Comparison of ENCODE assay signal across 37 cellular contexts in genomic region chr6:12802440-12802839, GRCh38.
DNase-seq lines count a peak whose midpoint lies in the region; ATAC-seq, FAIRE-seq and TF ChIP-seq lines count a peak whose summit lies in the region.
"Had no signal": no experiment of that assay in that cellular context is flagged by ENCODE, and none has a peak within 500 bp of the region (broad histone marks: within the 10 kb centered on the region; RNA-seq: fewer than 3 reads in every experiment).

No MANE protein-coding gene starts in this region.

- in situ Hi-C loops in HepG2 (cut with HindIII; ENCODE audit: extremely low pct_ligation_motif_present, low pct_unique_long_range_greater_than_20kb), result no loop called here
- in situ Hi-C loops in IMR-90 (cut with MboI; ENCODE audit: low sequenced_read_pairs), result no loop called here
- in situ Hi-C loops in K562 (cut with MboI), result no loop called here

- H3K4me1 Mint-ChIP-seq in activated naive CD8-positive, alpha-beta T cell treated with anti-CD3 and anti-CD28 coated beads, Interleukin-2, amount 50 U/mL, for 24 hours, result peaks cover 10% of the 10 kb centered on the region
- H3K4me1 Mint-ChIP-seq: B cell; CD4-positive, alpha-beta memory T cell; CD4-positive, CD25-positive, alpha-beta regulatory T cell; CD8-positive, alpha-beta memory T cell had no signal

- no peak overlapping the region for H2BK12ac ChIP-seq in H1 (ENCODE audit: low read depth, low read length)

- H4K91ac ChIP-seq in IMR-90 (ENCODE audit: insufficient read depth, low read depth, low read length) (no peak overlapping the region), H1 (replicated peaks; ENCODE audit: insufficient read length, low read length) (no peak overlapping the region)

- TF ChIP-seq POLR2A in HepG2 (IDR thresholded peaks at IDR 0.05; ENCODE audit: insufficient read depth in 1 of 2, low read depth in 2 of 2, low read length in 2 of 2) (no peak), right lobe of liver (IDR thresholded peaks at IDR 0.05) (no peak), IMR-90 (IDR thresholded peaks at IDR 0.05; ENCODE audit: low read depth, low read length) (no peak), K562 (conservative IDR thresholded peaks at IDR 0.05) (no peak), H1 (IDR thresholded peaks at IDR 0.05; ENCODE audit: control extremely low read depth in 1 of 2, low read depth in 2 of 2, low read length in 2 of 2) (no peak)

- dilution Hi-C loops in IMR-90 (cut with HindIII; ENCODE audit: low sequenced_read_pairs, unreplicated experiment), result no loop called here

- H3K27ac ChIP-seq in HepG2 (ENCODE audit: extremely low read length, insufficient read depth, low read length) (no peak overlapping the region), right lobe of liver (no peak overlapping the region), IMR-90 (ENCODE audit: insufficient read depth, low read length) (no peak overlapping the region), K562 (ENCODE audit: extremely low read depth, low read depth, low read length) (no peak overlapping the region), H1 (ENCODE audit: low read depth, low read length) (no peak overlapping the region)
- H3K27ac ChIP-seq: 22Rv1; A549; BLaER1; BLaER1 treated with 17β-estradiol and CSF1 and Interleukin-3, amounts not matched to agents 10 nM and 100 nM; C4-2B had no signal

- no peaks in the 10 kb centered on the region for H3K36me3 ChIP-seq in HepG2 (replicated peaks in 1 of 2; ENCODE audit: control insufficient read depth in 1 of 2, insufficient read depth in 2 of 2, low read length in 2 of 2)
- H3K36me3 ChIP-seq in right lobe of liver, result no peaks in the 10 kb centered on the region
- no peaks in the 10 kb centered on the region for H3K36me3 ChIP-seq in IMR-90 (ENCODE audit: control insufficient read depth, insufficient read depth, low read length)
- no peaks in the 10 kb centered on the region for H3K36me3 ChIP-seq in K562 (ENCODE audit: control insufficient read depth, insufficient read depth, low read length)
- no peaks in the 10 kb centered on the region for H3K36me3 ChIP-seq in H1 (ENCODE audit: control insufficient read depth in 2 of 4, insufficient read depth in 4 of 4, low read length in 3 of 4)
- H3K36me3 ChIP-seq: BE2C; BLaER1; BLaER1 treated with 17β-estradiol and CSF1 and Interleukin-3, amounts not matched to agents 10 nM and 100 nM had no signal

- WGBS in HepG2 (ENCODE audit: low lambda C conversion rate), result 42% methylated on average over 4 of the region's 4 CpGs
- WGBS in right lobe of liver (ENCODE audit: insufficient coverage, low coverage, low lambda C conversion rate, missing lambda C conversion rate), result 64% methylated on average over 4 of the region's 4 CpGs
- no CpG with 5 or more reads among the region's 4 CpGs for WGBS in IMR-90 (ENCODE audit: extremely low coverage in 2 of 2, insufficient read length in 1 of 2), 2 experiments
- WGBS in K562 (ENCODE audit: insufficient coverage, low coverage, missing lambda C conversion rate), result 0% methylated on average over 4 of the region's 4 CpGs
- 73% methylated on average over 4 of the region's 4 CpGs; no CpG with 5 or more reads in 1 of the 2 experiments for WGBS in H1 (ENCODE audit: extremely low coverage in 1 of 2, insufficient coverage in 1 of 2, insufficient read length in 1 of 2, insufficient replicate concordance in 2 of 2, low coverage in 1 of 2, low lambda C conversion rate in 2 of 2, missing lambda C conversion rate in 1 of 2), 2 experiments

- no peaks in the 10 kb centered on the region for H3K4me1 ChIP-seq in HepG2 (ENCODE audit: insufficient read depth, low read length)
- no peaks in the 10 kb centered on the region for H3K4me1 ChIP-seq in right lobe of liver
- no peaks in the 10 kb centered on the region for H3K4me1 ChIP-seq in IMR-90 (ENCODE audit: control insufficient read depth, insufficient read depth, low read length)
- no peaks in the 10 kb centered on the region for H3K4me1 ChIP-seq in K562 (replicated peaks in 1 of 2; ENCODE audit: control insufficient read depth in 2 of 2, insufficient read depth in 2 of 2, low read length in 2 of 2)
- no peaks in the 10 kb centered on the region for H3K4me1 ChIP-seq in H1 (replicated peaks in 1 of 4; ENCODE audit: control insufficient read depth in 3 of 4, insufficient read depth in 4 of 4, low read length in 3 of 4)
- H3K4me1 ChIP-seq: A549, BE2C, BLaER1, Caco-2 had no signal

- CTCF ChIA-PET in HepG2 (lab: Yijun Ruan, JAX; ENCODE audit: low intra/inter-chr PET ratio, low total read pairs), result no interaction called here
- CTCF ChIA-PET in IMR-90 (lab: Yijun Ruan, JAX), result no interaction called here
- CTCF ChIA-PET in K562 (lab: Yijun Ruan, JAX; ENCODE audit: low intra/inter-chr PET ratio), result no interaction called here
- CTCF ChIA-PET in H1 (lab: Charles Lee; ENCODE audit: partially characterized antibody), result interaction anchor here (1.2 to 1.3 kb wide), 2 partner anchors 11 to 44 kb away, joined by 3 to 4 read pairs; no protein-coding TSS in a partner anchor

- H4K5ac ChIP-seq in IMR-90 (ENCODE audit: low read depth, low read length) (no peak overlapping the region), H1 (ENCODE audit: insufficient read length, low read depth, low read length) (no peak overlapping the region)

- POLR2A ChIA-PET in HepG2 (lab: Yijun Ruan, JAX), result no interaction called here
- POLR2A ChIA-PET in IMR-90 (lab: Charles Lee; ENCODE audit: unreplicated experiment), result no interaction called here
- POLR2A ChIA-PET in K562 (lab: Yijun Ruan, JAX), result no interaction called here
- POLR2A ChIA-PET in H1 (lab: Charles Lee; ENCODE audit: partially characterized antibody), result no interaction called here

- H4K8ac ChIP-seq in IMR-90 (ENCODE audit: low read depth in 2 of 2, low read length in 2 of 2) (no peak overlapping the region), H1 (ENCODE audit: extremely low read depth, insufficient read depth, low read length) (no peak overlapping the region)

- H3K36me3 Mint-ChIP-seq in activated naive CD8-positive, alpha-beta T cell treated with anti-CD3 and anti-CD28 coated beads, Interleukin-2, amount 50 U/mL, for 24 hours (ENCODE audit: low read depth), result no peaks in the 10 kb centered on the region
- H3K36me3 Mint-ChIP-seq: CD14-positive monocyte; CD4-positive, alpha-beta memory T cell; CD4-positive, CD25-positive, alpha-beta regulatory T cell; CD8-positive, alpha-beta memory T cell; CD8-positive, alpha-beta T cell had no signal

- intact Hi-C loops in HepG2 (cut with micrococcal nuclease; ENCODE audit: unreplicated experiment), result no loop called here
- intact Hi-C loops in right lobe of liver (cut with DNase I), result no loop called here
- intact Hi-C loops in IMR-90 (cut with micrococcal nuclease), result no loop called here
- intact Hi-C loops in K562 (cut with micrococcal nuclease), result no loop called here

- H3K56ac ChIP-seq in IMR-90 (ENCODE audit: extremely low read depth, insufficient read depth, low read length) (no peak overlapping the region), H1 (replicated peaks; ENCODE audit: insufficient read length, low read depth, low read length) (no peak overlapping the region)

- H3K79me2 ChIP-seq in HepG2 (ENCODE audit: insufficient read depth, low read length), result no peaks in the 10 kb centered on the region
- no peaks in the 10 kb centered on the region for H3K79me2 ChIP-seq in K562 (ENCODE audit: control insufficient read depth, insufficient read depth, low read length)
- no peaks in the 10 kb centered on the region for H3K79me2 ChIP-seq in H1 (ENCODE audit: control insufficient read depth in 1 of 2, insufficient read depth in 2 of 2, low read length in 2 of 2)

- peaks cover 21% of the 10 kb centered on the region for H3K27me3 Mint-ChIP-seq in activated naive CD8-positive, alpha-beta T cell treated with anti-CD3 and anti-CD28 coated beads, Interleukin-2, amount 50 U/mL, for 24 hours

- H3K27ac Mint-ChIP-seq in activated naive CD8-positive, alpha-beta T cell treated with anti-CD3 and anti-CD28 coated beads, Interleukin-2, amount 50 U/mL, for 24 hours, result no peak overlapping the region
- H3K27ac Mint-ChIP-seq: B cell; CD14-positive monocyte; CD4-positive, alpha-beta memory T cell; CD4-positive, alpha-beta T cell; CD4-positive, CD25-positive, alpha-beta regulatory T cell; CD8-positive, alpha-beta memory T cell; CD8-positive, alpha-beta T cell had no signal

- H2BK120ac ChIP-seq in IMR-90 (ENCODE audit: low read depth, low read length) (no peak overlapping the region), H1 (replicated peaks; ENCODE audit: low read depth, low read length) (no peak overlapping the region)

- DNase-seq in HepG2 (ENCODE audit: low spot score) (no peak), right lobe of liver (no peak), IMR-90 (no peak), K562 (ENCODE audit: extremely low read depth in 1 of 4, low spot score in 3 of 4) (no peak), H1 (ENCODE audit: low read depth in 1 of 2, low spot score in 2 of 2) (no peak), superior temporal gyrus (ENCODE audit: extremely low spot score) (no peak), cerebellar cortex (ENCODE audit: low spot score) (no peak)
- DNase-seq in activated naive CD8-positive, alpha-beta T cell treated with anti-CD3 and anti-CD28 coated beads, Interleukin-2, amount 50 U/mL, for 24 hours, result no peak
- DNase-seq: 8988T; ACHN; AML-193; BE2C; C1 segment of cervical spinal cord; Caco-2; Calu3; CD4-positive, alpha-beta memory T cell; CD4-positive, alpha-beta T cell; CD4-positive, CD25-positive, alpha-beta regulatory T cell; CD8-positive, alpha-beta memory T cell; CD8-positive, alpha-beta T cell; COR-L47; DMS 273 treated with DMSO at 0.1 percent for 48 hours; DMS153; DMS53; DMS79; DMS79 treated with DMSO at 0.1 percent for 48 hours; DND-41; EL had no signal

- no peak for ATAC-seq in HepG2
- ATAC-seq in right lobe of liver, result no peak
- ATAC-seq in IMR-90 (ENCODE audit: low read depth), result no peak
- ATAC-seq in K562, result no peak
- ATAC-seq in activated naive CD8-positive, alpha-beta T cell treated with anti-CD3 and anti-CD28 coated beads, Interleukin-2, amount 50 U/mL, for 24 hours, result no peak
- ATAC-seq: A549; CD8-positive, alpha-beta T cell had no signal

- H2AK9ac ChIP-seq in IMR-90 (replicated peaks; ENCODE audit: low read depth, low read length, poor library complexity), result no peak overlapping the region

- no peak overlapping the region for H2BK20ac ChIP-seq in IMR-90 (ENCODE audit: low read depth, low read length)
- H2BK20ac ChIP-seq in H1 (ENCODE audit: low read length), result no peak overlapping the region

- H3K27me3 ChIP-seq in HepG2 (ENCODE audit: control insufficient read depth in 1 of 2, insufficient read depth in 2 of 2, low read length in 2 of 2) (no peaks in the 10 kb centered on the region), right lobe of liver (no peaks in the 10 kb centered on the region), IMR-90 (ENCODE audit: control insufficient read depth, insufficient read depth, low read length) (no peaks in the 10 kb centered on the region), K562 (ENCODE audit: control insufficient read depth in 2 of 2, insufficient read depth in 2 of 2, low read length in 2 of 2) (no peaks in the 10 kb centered on the region), H1 (replicated peaks in 1 of 4; ENCODE audit: control insufficient read depth in 3 of 4, extremely low read depth in 1 of 4, insufficient read depth in 3 of 4, low read length in 3 of 4) (no peaks in the 10 kb centered on the region)
- H3K27me3 ChIP-seq: BE2C; BLaER1; BLaER1 treated with 17β-estradiol and CSF1 and Interleukin-3, amounts not matched to agents 10 nM and 100 nM had no signal

- H2BK15ac ChIP-seq in IMR-90 (ENCODE audit: low read depth, low read length) (no peak overlapping the region), H1 (ENCODE audit: low read length) (no peak overlapping the region)

- H3K14ac ChIP-seq in IMR-90 (replicated peaks; ENCODE audit: low read depth, low read length) (no peak overlapping the region), H1 (ENCODE audit: insufficient read length) (no peak overlapping the region)

- H2AK5ac ChIP-seq in IMR-90 (ENCODE audit: low read depth, low read length) (no peak overlapping the region), H1 (ENCODE audit: low read depth, low read length) (no peak overlapping the region)

- BruUV-seq in HepG2 (replicated peaks; lab: Mats Ljungman, UMichigan) (no TSS peak), IMR-90 (replicated peaks; lab: Mats Ljungman, UMichigan) (no TSS peak), K562 (replicated peaks; lab: Mats Ljungman, UMichigan) (no TSS peak)

- H3K79me1 ChIP-seq in IMR-90 (ENCODE audit: low read depth in 1 of 2, low read length in 2 of 2) (no peaks in the 10 kb centered on the region), H1 (ENCODE audit: low read depth, low read length) (no peaks in the 10 kb centered on the region)

- H3K4ac ChIP-seq in IMR-90 (ENCODE audit: low read depth, low read length) (no peak overlapping the region), H1 (replicated peaks; ENCODE audit: insufficient read length, low read depth, low read length) (no peak overlapping the region)

- no peak for TF ChIP-seq EP300 in HepG2 (IDR thresholded peaks at IDR 0.05; ENCODE audit: low read depth in 2 of 2, low read length in 2 of 2)
- no peak for TF ChIP-seq EP300 in HepG2 (CRISPR knock-in tag; IDR thresholded peaks at IDR 0.05; ENCODE audit: borderline replicate concordance)
- no peak for TF ChIP-seq EP300 in K562 (IDR thresholded peaks at IDR 0.05; ENCODE audit: low read length)
- TF ChIP-seq EP300 in H1 (IDR thresholded peaks at IDR 0.05; ENCODE audit: borderline replicate concordance in 1 of 2, low read depth in 2 of 2, low read length in 2 of 2), result no peak

- H3K9me3 ChIP-seq in HepG2 (ENCODE audit: low read length) (no peaks in the 10 kb centered on the region), right lobe of liver (no peaks in the 10 kb centered on the region), IMR-90 (ENCODE audit: control insufficient read depth, insufficient read depth, low read length) (peaks cover 4% of the 10 kb centered on the region), K562 (replicated peaks; ENCODE audit: control insufficient read depth, insufficient read depth, low read depth, low read length) (no peaks in the 10 kb centered on the region), H1 (ENCODE audit: insufficient read depth in 2 of 2, low read depth in 1 of 2, low read length in 1 of 2) (no peaks in the 10 kb centered on the region)
- H3K9me3 ChIP-seq: A549; BE2C; BLaER1; BLaER1 treated with 17β-estradiol and CSF1 and Interleukin-3, amounts not matched to agents 10 nM and 100 nM; Caco-2 had no signal

- no peak overlapping the region for H2AFZ ChIP-seq in HepG2 (ENCODE audit: low read length)
- H2AFZ ChIP-seq in IMR-90 (replicated peaks; ENCODE audit: low read length, poor library complexity), result no peak overlapping the region
- no peak overlapping the region for H2AFZ ChIP-seq in K562 (ENCODE audit: low read depth, low read length)
- H2AFZ ChIP-seq in H1 (ENCODE audit: low read length), result no peak overlapping the region

- H3K4me2 ChIP-seq in HepG2 (ENCODE audit: low read depth, low read length), result no peak overlapping the region
- no peak overlapping the region for H3K4me2 ChIP-seq in IMR-90 (ENCODE audit: low read depth, low read length)
- no peak overlapping the region for H3K4me2 ChIP-seq in K562 (ENCODE audit: insufficient read depth, low read length)
- no peak overlapping the region for H3K4me2 ChIP-seq in H1 (ENCODE audit: insufficient read depth in 1 of 2, low read depth in 2 of 2, low read length in 2 of 2)
- H3K4me2 ChIP-seq: A549; BLaER1; BLaER1 treated with 17β-estradiol and CSF1 and Interleukin-3, amounts not matched to agents 10 nM and 100 nM had no signal

- H3K18ac ChIP-seq in IMR-90 (ENCODE audit: low read depth, low read length), result no peak overlapping the region
- no peak overlapping the region for H3K18ac ChIP-seq in H1 (ENCODE audit: extremely low read depth, low read length)

- no peaks in the 10 kb centered on the region for H4K20me1 ChIP-seq in HepG2 (ENCODE audit: insufficient read depth, low read length)
- no peaks in the 10 kb centered on the region for H4K20me1 ChIP-seq in IMR-90 (ENCODE audit: insufficient read depth, low read length)
- no peaks in the 10 kb centered on the region for H4K20me1 ChIP-seq in K562 (replicated peaks; ENCODE audit: control insufficient read depth, insufficient read depth, low read length)
- no peaks in the 10 kb centered on the region for H4K20me1 ChIP-seq in H1 (replicated peaks in 1 of 2; ENCODE audit: control insufficient read depth in 1 of 2, insufficient read depth in 2 of 2, low read length in 2 of 2)
- H4K20me1 ChIP-seq: BLaER1; BLaER1 treated with 17β-estradiol and CSF1 and Interleukin-3, amounts not matched to agents 10 nM and 100 nM had no signal

- no peak for FAIRE-seq in HepG2 (lab: Jason Lieb, UNC)
- no peak for FAIRE-seq in K562 (lab: Jason Lieb, UNC)
- no peak for FAIRE-seq in H1 (lab: Jason Lieb, UNC)
- FAIRE-seq: A204.1, A549, D721Med had no signal

- H3K9me3 Mint-ChIP-seq in activated naive CD8-positive, alpha-beta T cell treated with anti-CD3 and anti-CD28 coated beads, Interleukin-2, amount 50 U/mL, for 24 hours, result no peaks in the 10 kb centered on the region
- H3K9me3 Mint-ChIP-seq: CD14-positive monocyte; CD4-positive, alpha-beta T cell; CD8-positive, alpha-beta memory T cell; CD8-positive, alpha-beta T cell had no signal

- H3K9ac ChIP-seq in HepG2 (ENCODE audit: insufficient read depth, low read depth, low read length), result no peak overlapping the region
- H3K9ac ChIP-seq in IMR-90 (ENCODE audit: low read depth, low read length), result no peak overlapping the region
- no peak overlapping the region for H3K9ac ChIP-seq in K562 (ENCODE audit: insufficient read depth in 1 of 2, low read depth in 2 of 2, low read length in 2 of 2)
- H3K9ac ChIP-seq in H1 (replicated peaks in 1 of 4; ENCODE audit: extremely low read depth in 1 of 4, low read depth in 3 of 4, low read length in 3 of 4), result no peak overlapping the region
- H3K9ac ChIP-seq: BLaER1; BLaER1 treated with 17β-estradiol and CSF1 and Interleukin-3, amounts not matched to agents 10 nM and 100 nM had no signal

- TF ChIP-seq CTCF in HepG2 (CRISPR knock-in tag; IDR thresholded peaks at IDR 0.05) (no peak), right lobe of liver (IDR thresholded peaks at IDR 0.05) (no peak), IMR-90 (conservative IDR thresholded peaks at IDR 0.05; ENCODE audit: low read depth, low read length) (no peak), K562 (IDR thresholded peaks at IDR 0.05 in 2 of 3, conservative IDR thresholded peaks at IDR 0.05 in 1 of 3; ENCODE audit: insufficient read depth in 2 of 3, low read depth in 1 of 3, low read length in 3 of 3) (no peak), H1 (IDR thresholded peaks at IDR 0.05; ENCODE audit: control extremely low read depth in 1 of 3, insufficient read depth in 1 of 3, low read depth in 1 of 3, low read length in 3 of 3) (no peak)

- H2BK5ac ChIP-seq in IMR-90 (ENCODE audit: low read depth, low read length, poor library complexity, severe bottlenecking), result no peak overlapping the region
- H2BK5ac ChIP-seq in H1 (ENCODE audit: low read depth, low read length), result no peak overlapping the region

- H3K4me3 ChIP-seq in HepG2 (replicated peaks in 1 of 3; ENCODE audit: insufficient read depth in 1 of 3, low read depth in 2 of 3, low read length in 3 of 3), result no peak overlapping the region
- H3K4me3 ChIP-seq in right lobe of liver, result no peak overlapping the region
- H3K4me3 ChIP-seq in IMR-90 (ENCODE audit: insufficient read depth, low read depth, low read length), result no peak overlapping the region
- H3K4me3 ChIP-seq in K562, result no peak overlapping the region
- no peak overlapping the region for H3K4me3 ChIP-seq in H1 (ENCODE audit: extremely low read depth in 1 of 4, insufficient read depth in 2 of 4, low read depth in 3 of 4, low read length in 4 of 4)
- H3K4me3 ChIP-seq: A549; BLaER1; BLaER1 treated with 17β-estradiol and CSF1 and Interleukin-3, amounts not matched to agents 10 nM and 100 nM had no signal

- H3K23ac ChIP-seq in IMR-90 (ENCODE audit: low read depth, low read length), result no peak overlapping the region
- H3K23ac ChIP-seq in H1 (ENCODE audit: insufficient read length), result no peak overlapping the region

- TF ChIP-seq RAD21 in HepG2 (CRISPR knock-in tag; IDR thresholded peaks at IDR 0.05), result no peak
- TF ChIP-seq RAD21 in IMR-90 (IDR thresholded peaks at IDR 0.05; ENCODE audit: low read length), result no peak
- no peak for TF ChIP-seq RAD21 in K562 (CRISPR knock-in tag; conservative IDR thresholded peaks at IDR 0.05 in 1 of 2, IDR thresholded peaks at IDR 0.05 in 1 of 2)
- no peak for TF ChIP-seq RAD21 in H1 (IDR thresholded peaks at IDR 0.05 in 1 of 2, conservative IDR thresholded peaks at IDR 0.05 in 1 of 2; ENCODE audit: low read depth in 2 of 2, low read length in 2 of 2)

- H3K23me2 ChIP-seq in H1 (ENCODE audit: low read depth, low read length), result no peaks in the 10 kb centered on the region; the same call in none of the 2 replicates

- H3K9me1 ChIP-seq in IMR-90 (ENCODE audit: insufficient read depth, low read length) (no peaks in the 10 kb centered on the region), K562 (ENCODE audit: control insufficient read depth, insufficient read depth, low read length) (no peaks in the 10 kb centered on the region)

- H3K4me3 Mint-ChIP-seq in activated naive CD8-positive, alpha-beta T cell treated with anti-CD3 and anti-CD28 coated beads, Interleukin-2, amount 50 U/mL, for 24 hours, result no peak overlapping the region
- H3K4me3 Mint-ChIP-seq: B cell; CD14-positive monocyte; CD4-positive, alpha-beta memory T cell; CD4-positive, alpha-beta T cell; CD4-positive, CD25-positive, alpha-beta regulatory T cell; CD8-positive, alpha-beta memory T cell; CD8-positive, alpha-beta T cell had no signal

Comparison
In these comparisons a context has a peak if more than half of its experiments do, and no peak if none do; other contexts are left out.
1. Of the 241 proteins assayed by ChIP-seq in both HepG2 and K562: peak only in HepG2: none; only in K562: none; in both: CEBPB; in neither: 237; mixed calls (peak in some experiments, not most) for 3.